ENCODE assay signal across 29 cellular contexts in genomic region chr2:164781394-164781793, GRCh38.
DNase-seq lines count a peak whose midpoint lies in the region; ATAC-seq, FAIRE-seq and TF ChIP-seq lines count a peak whose summit lies in the region.
"Had no signal": no experiment of that assay in that cellular context is flagged by ENCODE, and none has a peak within 500 bp of the region (broad histone marks: within the 10 kb centered on the region; RNA-seq: fewer than 3 reads in every experiment).

No MANE protein-coding gene starts in this region.

- H3K36me3 ChIP-seq in HEK293 (ENCODE audit: control insufficient read depth in 2 of 2, insufficient read depth in 1 of 2, low read length in 2 of 2): no peaks in the 10 kb centered on the region
- H3K36me3 ChIP-seq in ascending aorta: no peaks in the 10 kb centered on the region
- no peaks in the 10 kb centered on the region for H3K36me3 ChIP-seq in smooth muscle cell (ENCODE audit: low read depth)
- H3K36me3 ChIP-seq in pancreas: no peaks in the 10 kb centered on the region
- H3K36me3 ChIP-seq: colonic mucosa had no signal

- no peaks in the 10 kb centered on the region for H4K20me1 ChIP-seq in smooth muscle cell (ENCODE audit: low read depth)

- peak; percentile 61 for ATAC-seq in left colon
- ATAC-seq in HG03565 (IDR thresholded peaks at IDR 0.05; ENCODE audit: unreplicated experiment): no peak
- ATAC-seq in pancreas: no peak
- ATAC-seq: activated CD4-positive, alpha-beta T cell treated with anti-CD3 and anti-CD28 coated beads for 36 hours; activated CD8-positive, alpha-beta T cell treated with anti-CD3 and anti-CD28 coated beads for 36 hours; activated T-helper 17 cell treated with anti-CD3 and anti-CD28 coated beads, Interleukin-2, amount 50 U/mL, for 72 hours; effector memory CD8-positive, alpha-beta T cell; HCT116; Panc1; sciatic nerve had no signal

- no peak overlapping the region for H3K27ac ChIP-seq in HEK293 (ENCODE audit: extremely low read depth, low read depth, low read length)
- H3K27ac ChIP-seq in ascending aorta: peak overlapping the region; percentile 28 to 60
- H3K27ac ChIP-seq in smooth muscle cell (ENCODE audit: low read depth): peak overlapping the region; percentile 21
- H3K27ac ChIP-seq in pancreas: no peak overlapping the region
- H3K27ac ChIP-seq: colonic mucosa, VCaP had no signal

- no peak overlapping the region for H2AFZ ChIP-seq in smooth muscle cell (ENCODE audit: low read depth)

- no peaks in the 10 kb centered on the region for H3K9me3 ChIP-seq in HEK293 (ENCODE audit: control insufficient read depth, insufficient read depth, low read depth, low read length)
- no peaks in the 10 kb centered on the region for H3K9me3 ChIP-seq in ascending aorta
- no peaks in the 10 kb centered on the region for H3K9me3 ChIP-seq in smooth muscle cell (replicated peaks; ENCODE audit: low read depth)
- H3K9me3 ChIP-seq in pancreas: no peaks in the 10 kb centered on the region
- H3K9me3 ChIP-seq: colonic mucosa had no signal

- no peak overlapping the region for H3K4me2 ChIP-seq in smooth muscle cell

- H3K9ac ChIP-seq in smooth muscle cell (ENCODE audit: low read depth): no peak overlapping the region

- POLR2A ChIA-PET in HEK293 (lab: Yijun Ruan, JAX): no interaction called here

- H3K27me3 ChIP-seq in ascending aorta: no peaks in the 10 kb centered on the region
- H3K27me3 ChIP-seq in smooth muscle cell (ENCODE audit: low read depth): no peaks in the 10 kb centered on the region
- no peaks in the 10 kb centered on the region for H3K27me3 ChIP-seq in pancreas
- H3K27me3 ChIP-seq: colonic mucosa had no signal

- WGBS in smooth muscle cell (ENCODE audit: low lambda C conversion rate): 22% methylated on average over 1 of the region's 1 CpG
- WGBS in pancreas, 2 donors: 25 to 46% methylated on average over 1 of the region's 1 CpG

- no peak for FAIRE-seq in pancreas (lab: Jason Lieb, UNC)

- CTCF ChIA-PET in HEK293 (lab: Yijun Ruan, JAX): interaction anchor here (0.7 to 0.8 kb wide), 2 partner anchors 19 to 140 kb away, joined by 3 to 4 read pairs; no protein-coding TSS in a partner anchor

- H3K4me1 ChIP-seq in HEK293 (ENCODE audit: control insufficient read depth, insufficient read depth, low read length) (peaks cover 16% of the 10 kb centered on the region), ascending aorta (peaks cover 5 to 39% of the 10 kb centered on the region in 2 donors), smooth muscle cell (ENCODE audit: low read depth) (peaks cover 16% of the 10 kb centered on the region), pancreas (peaks cover 5 to 34% (median 26%) of the 10 kb centered on the region in 3 donors)

- intact Hi-C loops in ascending aorta (cut with DNase I): no loop called here
- intact Hi-C loops in left colon (cut with DNase I, micrococcal nuclease): no loop called here
- intact Hi-C loops in pancreas (cut with DNase I): no loop called here

- DNase-seq in ascending aorta (ENCODE audit: low spot score in 2 of 2) (no peak), left colon (no peak), smooth muscle cell (lab: John Stamatoyannopoulos, UW; ENCODE audit: unreplicated experiment) (no peak), NCI-H1436 (lab: John Stamatoyannopoulos, UW) (no peak), pancreas (no peak)
- DNase-seq: activated CD4-positive, alpha-beta T cell treated with anti-CD3 and anti-CD28 coated beads for 36 hours; activated CD8-positive, alpha-beta memory T cell treated with anti-CD3 and anti-CD28 coated beads, Interleukin-2, amount 50 U/mL, for 48 hours; activated CD8-positive, alpha-beta T cell treated with anti-CD3 and anti-CD28 coated beads for 36 hours; activated naive CD4-positive, alpha-beta T cell treated with anti-CD3 and anti-CD28 coated beads, Interleukin-2, amount 50 U/mL, for 16 hours; AML-193; CD4-positive, alpha-beta T cell; colonic mucosa; effector memory CD8-positive, alpha-beta T cell; foreskin fibroblast; Karpas-422; naive B cell; NCI-H1417 treated with DMSO at 0.1 percent for 48 hours; NCI-H2081; NCI-H345; SHP77 treated with DMSO at 0.1 percent for 48 hours; stimulated activated CD4-positive, alpha-beta T cell treated with anti-CD3 and anti-CD28 coated beads, Interleukin-4, amount 100 ng/mL, for 24 hours; T1000 had no signal

- TF ChIP-seq CTCF in HEK293 (tag by site-specific recombination; IDR thresholded peaks at IDR 0.05) (no peak), ascending aorta (IDR thresholded peaks at IDR 0.05) (no peak), smooth muscle cell (IDR thresholded peaks at IDR 0.05; ENCODE audit: borderline replicate concordance, insufficient read depth, poor library complexity, severe bottlenecking) (no peak), pancreas (IDR thresholded peaks at IDR 0.05) (no peak)

- H3F3A ChIP-seq in smooth muscle cell (ENCODE audit: low read depth): no peaks in the 10 kb centered on the region

- H3K4me3 ChIP-seq in HEK293 (ENCODE audit: low read depth, low read length) (no peak overlapping the region), ascending aorta (no peak overlapping the region), smooth muscle cell (no peak overlapping the region), pancreas (no peak overlapping the region)
- H3K4me3 ChIP-seq: colonic mucosa had no signal

- no peaks in the 10 kb centered on the region for H3K79me2 ChIP-seq in smooth muscle cell (ENCODE audit: low read depth)

TF ChIP-seq in HEK293, 187 proteins besides CTCF, POLR2A, EP300 and RAD21:
- peak; percentile 68; the same call in 1 of the 2 replicates for TF ChIP-seq ZNF660 (tag by site-specific recombination; IDR thresholded peaks at IDR 0.05)
- TF ChIP-seq, protein P1, sequence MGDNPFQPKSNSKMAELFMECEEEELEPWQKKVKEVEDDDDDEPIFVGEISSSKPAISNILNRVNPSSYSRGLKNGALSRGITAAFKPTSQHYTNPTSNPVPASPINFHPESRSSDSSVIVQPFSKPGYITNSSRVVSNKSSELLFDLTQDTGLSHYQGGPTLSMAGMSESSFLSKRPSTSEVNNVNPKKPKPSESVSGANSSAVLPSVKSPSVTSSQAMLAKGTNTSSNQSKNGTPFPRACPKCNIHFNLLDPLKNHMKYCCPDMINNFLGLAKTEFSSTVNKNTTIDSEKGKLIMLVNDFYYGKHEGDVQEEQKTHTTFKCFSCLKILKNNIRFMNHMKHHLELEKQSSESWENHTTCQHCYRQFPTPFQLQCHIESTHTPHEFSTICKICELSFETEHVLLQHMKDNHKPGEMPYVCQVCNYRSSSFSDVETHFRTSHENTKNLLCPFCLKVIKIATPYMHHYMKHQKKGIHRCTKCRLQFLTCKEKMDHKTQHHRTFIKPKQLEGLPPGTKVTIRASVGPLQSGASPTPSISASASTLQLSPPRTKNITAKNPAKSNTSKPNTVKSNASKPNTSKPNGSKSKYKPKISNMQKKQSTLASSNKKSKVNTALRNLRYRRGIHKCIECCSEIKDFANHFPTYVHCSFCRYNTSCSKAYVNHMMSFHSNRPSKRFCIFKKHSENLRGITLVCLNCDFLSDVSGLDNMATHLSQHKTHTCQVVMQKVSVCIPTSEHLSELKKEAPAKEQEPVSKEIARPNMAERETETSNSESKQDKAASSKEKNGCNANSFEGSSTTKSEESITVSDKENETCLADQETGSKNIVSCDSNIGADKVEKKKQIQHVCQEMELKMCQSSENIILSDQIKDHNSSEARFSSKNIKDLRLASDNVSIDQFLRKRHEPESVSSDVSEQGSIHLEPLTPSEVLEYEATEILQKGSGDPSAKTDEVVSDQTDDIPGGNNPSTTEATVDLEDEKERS (tag by site-specific recombination; IDR thresholded peaks at IDR 0.05): no peak
- TF ChIP-seq HOXC10 (CRISPR knock-in tag; IDR thresholded peaks at IDR 0.05): no peak
- peak; percentile 18; the same call in 1 of the 2 replicates for TF ChIP-seq PRDM6 (tag by site-specific recombination; IDR thresholded peaks at IDR 0.05)

Comparison
In these comparisons a context has a peak if more than half of its experiments do, and no peak if none do; other contexts are left out.
1. H3K27ac ChIP-seq: peak in ascending aorta (2 of 2) and smooth muscle cell (single experiment); none in HEK293 (single experiment) and pancreas (0 of 4).